ENCODE assay signal across 20 cellular contexts in genomic region chr3:123752228-123752627, GRCh38.
"Had no signal": no experiment of that assay in that cellular context is flagged by ENCODE, and none has a peak within 500 bp of the region (broad histone marks: within the 10 kb centered on the region; RNA-seq: fewer than 3 reads in every experiment).

No MANE protein-coding gene starts in this region.

- H3K9me3 Mint-ChIP-seq: activated naive CD4-positive, alpha-beta T cell treated with anti-CD3 and anti-CD28 coated beads, Interleukin-2, amount 50 U/mL, for 24 hours; effector memory CD8-positive, alpha-beta T cell; natural killer cell; stimulated activated naive B cell treated with anti-CD40 and anti-IgM and Interleukin-4, amounts not matched to agents 10 μg/mL and 1 μg/mL and 100 μg/mL, for 72 hours had no signal

- H3K27me3 ChIP-seq: brain microvascular endothelial cell, dorsolateral prefrontal cortex, pancreas, sigmoid colon had no signal

- H3K27ac Mint-ChIP-seq: activated naive CD4-positive, alpha-beta T cell treated with anti-CD3 and anti-CD28 coated beads, Interleukin-2, amount 50 U/mL, for 24 hours; effector memory CD8-positive, alpha-beta T cell; natural killer cell; stimulated activated naive B cell treated with anti-CD40 and anti-IgM and Interleukin-4, amounts not matched to agents 10 μg/mL and 1 μg/mL and 100 μg/mL, for 72 hours had no signal

- H3K4me1 Mint-ChIP-seq: activated naive CD4-positive, alpha-beta T cell treated with anti-CD3 and anti-CD28 coated beads, Interleukin-2, amount 50 U/mL, for 24 hours had no signal

- H3K9me3 ChIP-seq: pancreas, sigmoid colon had no signal

- DNase-seq: activated CD4-positive, alpha-beta T cell treated with anti-CD3 and anti-CD28 coated beads for 1 hour; activated gamma-delta T cell treated with Interleukin-2 at 50 U/mL for 16 hours; activated T-cell treated with anti-CD3 and anti-CD28 coated beads, Interleukin-2, amount 50 U/mL, for 1 hour; anterior cingulate cortex; brain microvascular endothelial cell; central memory CD4-positive, alpha-beta T cell; dorsolateral prefrontal cortex; effector memory CD8-positive, alpha-beta T cell; natural killer cell; pancreas; sigmoid colon; stimulated activated CD4-positive, alpha-beta T cell treated with anti-CD3 and anti-CD28 coated beads, Interleukin-2, amount 100 ng/mL, for 48 hours; stimulated activated CD8-positive, alpha-beta memory T cell treated with anti-CD3 and anti-CD28 coated beads, Interleukin-4, amount 100 ng/mL, for 48 hours; stimulated activated naive B cell treated with anti-CD40 and anti-IgM and Interleukin-4, amounts not matched to agents 10 μg/mL and 1 μg/mL and 100 μg/mL, for 72 hours; T-helper 9 cell had no signal

- H3K36me3 ChIP-seq: brain microvascular endothelial cell, pancreas, sigmoid colon had no signal

- H3K36me3 Mint-ChIP-seq: activated naive CD4-positive, alpha-beta T cell treated with anti-CD3 and anti-CD28 coated beads, Interleukin-2, amount 50 U/mL, for 24 hours; natural killer cell; stimulated activated naive B cell treated with anti-CD40 and anti-IgM and Interleukin-4, amounts not matched to agents 10 μg/mL and 1 μg/mL and 100 μg/mL, for 72 hours had no signal

- ATAC-seq: effector memory CD8-positive, alpha-beta T cell; esophagus mucosa; left lobe of liver; natural killer cell; pancreas; stimulated activated naive B cell treated with anti-CD40 and anti-IgM and Interleukin-4, amounts not matched to agents 10 μg/mL and 1 μg/mL and 100 μg/mL, for 72 hours had no signal

- H3K27me3 Mint-ChIP-seq: activated naive CD4-positive, alpha-beta T cell treated with anti-CD3 and anti-CD28 coated beads, Interleukin-2, amount 50 U/mL, for 24 hours had no signal

- H3K4me3 Mint-ChIP-seq: activated naive CD4-positive, alpha-beta T cell treated with anti-CD3 and anti-CD28 coated beads, Interleukin-2, amount 50 U/mL, for 24 hours; effector memory CD8-positive, alpha-beta T cell; natural killer cell; stimulated activated naive B cell treated with anti-CD40 and anti-IgM and Interleukin-4, amounts not matched to agents 10 μg/mL and 1 μg/mL and 100 μg/mL, for 72 hours had no signal

- H3K4me3 ChIP-seq: dorsolateral prefrontal cortex, lung, pancreas, sigmoid colon, smooth muscle cell had no signal

- H3K27ac ChIP-seq: brain microvascular endothelial cell, dorsolateral prefrontal cortex, pancreas had no signal
